22 cellular contexts compared by ENCODE assay signal in genomic region chr3:106251160-106251892, GRCh38.
DNase-seq lines count a peak whose midpoint lies in the region; ATAC-seq and TF ChIP-seq lines count a peak whose summit lies in the region.
"Had no signal": no experiment of that assay in that cellular context is flagged by ENCODE, and none has a peak within 500 bp of the region (broad histone marks: within the 10 kb centered on the region; RNA-seq: fewer than 3 reads in every experiment).

No MANE protein-coding gene starts in this region.

- no peak overlapping the region for H2BK15ac ChIP-seq in mesendoderm (replicated peaks; ENCODE audit: low read depth)

- H2BK120ac ChIP-seq in mesendoderm (ENCODE audit: low read depth, low read length), result no peak overlapping the region

- DNase-seq in NCI-H748 (lab: John Stamatoyannopoulos, UW; ENCODE audit: unreplicated experiment) (peak; percentile 27), NCI-H748 treated with DMSO at 0.1 percent for 48 hours (lab: John Stamatoyannopoulos, UW) (no peak), HuH-7 (ENCODE audit: low spot score) (peak; percentile 16), amniotic epithelial cell (ENCODE audit: low read depth) (peak; percentile 16), mesendoderm (peak; percentile 52), nephron progenitor cell (no peak), AG08396 (ENCODE audit: low spot score) (no peak)
- DNase-seq: 8988T; activated CD4-positive, alpha-beta T cell treated with anti-CD3 and anti-CD28 coated beads for 48 hours; activated CD8-positive, alpha-beta memory T cell treated with anti-CD3 and anti-CD28 coated beads, Interleukin-2, amount 50 U/mL, for 48 hours; GF-D8; hypothalamus; KBM-7; midbrain; NCI-H1048; NCI-H2081 treated with DMSO at 0.1 percent for 48 hours; NCI-H82 had no signal

- H3K4me3 Mint-ChIP-seq in nephron progenitor cell, result no peak overlapping the region
- H3K4me3 Mint-ChIP-seq: neural crest cell had no signal

- no peak overlapping the region for H3K56ac ChIP-seq in mesendoderm (ENCODE audit: low read length)

- no peak for ATAC-seq in GM21717 (IDR thresholded peaks at IDR 0.05; ENCODE audit: unreplicated experiment)

- no peaks in the 10 kb centered on the region for H3K27me3 Mint-ChIP-seq in nephron progenitor cell (ENCODE audit: low read depth, poor library complexity)

- WGBS in mesendoderm (ENCODE audit: extremely low coverage, insufficient coverage, low lambda C conversion rate), result no CpG with 5 or more reads among the region's 2 CpGs

- H3K36me3 Mint-ChIP-seq in nephron progenitor cell (ENCODE audit: low read depth), result peaks cover 13% of the 10 kb centered on the region

- H3K79me1 ChIP-seq in mesendoderm (ENCODE audit: low read length), result no peaks in the 10 kb centered on the region

- no peak overlapping the region for H3K4ac ChIP-seq in mesendoderm (ENCODE audit: low read depth, low read length)

- no peak overlapping the region for H4K8ac ChIP-seq in mesendoderm (ENCODE audit: low read depth, low read length)

- H3K18ac ChIP-seq in mesendoderm (ENCODE audit: low read length), result no peak overlapping the region

- no peak overlapping the region for H3K9ac ChIP-seq in mesendoderm (ENCODE audit: low read length)
- H3K9ac ChIP-seq: BLaER1 treated with 17β-estradiol and CSF1 and Interleukin-3, amounts not matched to agents 10 nM and 100 nM had no signal

- H2BK5ac ChIP-seq in mesendoderm (ENCODE audit: low read length), result no peak overlapping the region

- H3K79me2 ChIP-seq in mesendoderm (ENCODE audit: control insufficient read depth, insufficient read depth, low read length), result no peaks in the 10 kb centered on the region

- H4K5ac ChIP-seq in mesendoderm (ENCODE audit: low read length), result no peak overlapping the region

- H3K27ac ChIP-seq in mesendoderm (ENCODE audit: low read depth, low read length), result no peak overlapping the region
- H3K27ac ChIP-seq: BLaER1 treated with 17β-estradiol and CSF1 and Interleukin-3, amounts not matched to agents 10 nM and 100 nM; HL-60; thoracic aorta had no signal

- no peak overlapping the region for H2AK5ac ChIP-seq in mesendoderm (ENCODE audit: low read length)

- no peak for TF ChIP-seq CTCF in nephron progenitor cell (IDR thresholded peaks at IDR 0.05)

- H3K36me3 ChIP-seq in mesendoderm (ENCODE audit: control insufficient read depth, insufficient read depth, low read length), result peaks cover 1% of the 10 kb centered on the region
- H3K36me3 ChIP-seq: thoracic aorta had no signal

- no peak overlapping the region for H3K4me2 ChIP-seq in mesendoderm (ENCODE audit: low read length)
- H3K4me2 ChIP-seq: BLaER1 treated with 17β-estradiol and CSF1 and Interleukin-3, amounts not matched to agents 10 nM and 100 nM had no signal

- H3K9me3 Mint-ChIP-seq in nephron progenitor cell, result peaks cover 36% of the 10 kb centered on the region

- H3K27ac Mint-ChIP-seq in nephron progenitor cell, result no peak overlapping the region

- no peaks in the 10 kb centered on the region for H3K27me3 ChIP-seq in mesendoderm (ENCODE audit: insufficient read depth, low read length, poor library complexity)
- H3K27me3 ChIP-seq: BLaER1 treated with 17β-estradiol and CSF1 and Interleukin-3, amounts not matched to agents 10 nM and 100 nM had no signal

- H3K4me1 ChIP-seq in mesendoderm (ENCODE audit: control insufficient read depth, low read depth, low read length), result no peaks in the 10 kb centered on the region
- H3K4me1 ChIP-seq: BLaER1 treated with 17β-estradiol and CSF1 and Interleukin-3, amounts not matched to agents 10 nM and 100 nM had no signal

- no peak overlapping the region for H3K4me3 ChIP-seq in mesendoderm (ENCODE audit: low read length)
- H3K4me3 ChIP-seq: BLaER1 treated with 17β-estradiol and CSF1 and Interleukin-3, amounts not matched to agents 10 nM and 100 nM; thoracic aorta had no signal

- peaks cover 7% of the 10 kb centered on the region for H3K4me1 Mint-ChIP-seq in nephron progenitor cell
- H3K4me1 Mint-ChIP-seq: neural crest cell had no signal

- no peak overlapping the region for H3K23ac ChIP-seq in mesendoderm (ENCODE audit: low read length)

Comparison
In these comparisons a context has a peak if more than half of its experiments do, and no peak if none do; other contexts are left out.
1. DNase-seq: peak in NCI-H748 (single experiment), HuH-7 (single experiment), amniotic epithelial cell (single experiment) and mesendoderm (single experiment); none in NCI-H748 treated with DMSO at 0.1 percent for 48 hours (single experiment), nephron progenitor cell (single experiment) and AG08396 (single experiment).